18 cellular contexts compared by ENCODE assay signal in genomic region chrX:46184749-46185148, GRCh38.
A peak's percentile ranks its signal among the peaks of the same experiment; 100 is the strongest.
DNase-seq lines count a peak whose midpoint lies in the region; ATAC-seq, FAIRE-seq and TF ChIP-seq lines count a peak whose summit lies in the region.
"Had no signal": no experiment of that assay in that cellular context is flagged by ENCODE, and none has a peak within 500 bp of the region (broad histone marks: within the 10 kb centered on the region; RNA-seq: fewer than 3 reads in every experiment).

No MANE protein-coding gene starts in this region.

- no peak overlapping the region for H2AFZ ChIP-seq in keratinocyte (ENCODE audit: control insufficient read depth, low read length)
- H2AFZ ChIP-seq: PC-9 had no signal

- peaks cover 2% of the 10 kb centered on the region for H3K79me2 ChIP-seq in keratinocyte (ENCODE audit: control insufficient read depth, insufficient read depth, low read length)

- dilution Hi-C loops in keratinocyte (cut with MboI; ENCODE audit: extremely low pct_ligation_motif_present, low sequenced_read_pairs), result no loop called here

- DNase-seq in activated CD4-positive, CD25-positive, alpha-beta regulatory T cell treated with anti-CD3 and anti-CD28 coated beads, Interleukin-2, amount 50 U/mL, for 72 hours, result no peak
- DNase-seq in NB4 (ENCODE audit: low read depth) (peak; percentile 15), epithelial cell of esophagus (ENCODE audit: low read depth) (peak; percentile 85), keratinocyte (ENCODE audit: low read depth, low spot score) (no peak), left lung (no peak), BE2C (no peak)
- DNase-seq: NCI-H1092, NCI-H2107, NCI-H345, PC-9, SHP77 had no signal

- H3K9me1 ChIP-seq in keratinocyte (ENCODE audit: control insufficient read depth, extremely low read depth, insufficient read depth, low read length), result no peaks in the 10 kb centered on the region

- H4K20me1 ChIP-seq in keratinocyte (ENCODE audit: control insufficient read depth, extremely low read depth, insufficient read depth, low read length), result no peaks in the 10 kb centered on the region

- H3K9me3 ChIP-seq in keratinocyte (ENCODE audit: control insufficient read depth, low read depth, low read length), result peaks cover 5% of the 10 kb centered on the region
- no peaks in the 10 kb centered on the region for H3K9me3 ChIP-seq in left lung
- H3K9me3 ChIP-seq in BE2C, result no peaks in the 10 kb centered on the region
- H3K9me3 ChIP-seq: HAP-1 had no signal

- peak overlapping the region; percentile 18 for H3K9ac ChIP-seq in keratinocyte (ENCODE audit: control insufficient read depth, extremely low read depth, insufficient read depth, low read length)

- H3K27me3 ChIP-seq in keratinocyte (ENCODE audit: control insufficient read depth, extremely low read depth, insufficient read depth, low read length), result no peaks in the 10 kb centered on the region
- peaks cover 0 to 4% of the 10 kb centered on the region in 2 donors for H3K27me3 ChIP-seq in left lung
- H3K27me3 ChIP-seq in BE2C, result no peaks in the 10 kb centered on the region

- peak; percentile 70 for FAIRE-seq in keratinocyte (lab: Jason Lieb, UNC)
- FAIRE-seq: GM12878, GM18507 had no signal

- peak; percentile 70 to 80 for ATAC-seq in activated CD4-positive, CD25-positive, alpha-beta regulatory T cell treated with anti-CD3 and anti-CD28 coated beads, Interleukin-2, amount 50 U/mL, for 24 hours
- no peak for ATAC-seq in left lung
- no peak for ATAC-seq in HG03460 (IDR thresholded peaks at IDR 0.05; ENCODE audit: unreplicated experiment)
- ATAC-seq: GM12878 had no signal

- no peak for TF ChIP-seq POLR2A in NB4 (IDR thresholded peaks at IDR 0.05; ENCODE audit: extremely low read depth, insufficient read length)

- peak overlapping the region; percentile 26 for H3K4me2 ChIP-seq in keratinocyte (ENCODE audit: control insufficient read depth, extremely low read depth, insufficient read depth, low read depth, low read length)
- H3K4me2 ChIP-seq: PC-9 had no signal

- peaks cover 45% of the 10 kb centered on the region for H3K4me1 ChIP-seq in keratinocyte (ENCODE audit: control insufficient read depth, extremely low read depth, insufficient read depth, low read length)
- no peaks in the 10 kb centered on the region for H3K4me1 ChIP-seq in left lung
- H3K4me1 ChIP-seq in BE2C, result no peaks in the 10 kb centered on the region

- intact Hi-C loops in left lung (cut with DNase I), result no loop called here

- H3K27ac ChIP-seq in keratinocyte (ENCODE audit: control insufficient read depth, insufficient read depth, low read length), result peak overlapping the region; percentile 56
- no peak overlapping the region for H3K27ac ChIP-seq in left lung
- H3K27ac ChIP-seq: 22Rv1, C4-2B, PC-9 had no signal

- TF ChIP-seq CTCF in NB4 (IDR thresholded peaks at IDR 0.05; ENCODE audit: low read depth, low read length) (no peak), epithelial cell of esophagus (IDR thresholded peaks at IDR 0.05; ENCODE audit: insufficient read depth, low read depth, low read length, missing control alignments) (no peak), keratinocyte (optimal IDR thresholded peaks at IDR 0.05 in 1 of 3, IDR thresholded peaks at IDR 0.05 in 1 of 3, conservative IDR thresholded peaks at IDR 0.05 in 1 of 3; ENCODE audit: extremely low read depth in 1 of 3, insufficient read depth in 2 of 3, low read length in 3 of 3) (no peak), left lung (IDR thresholded peaks at IDR 0.05) (no peak), BE2C (IDR thresholded peaks at IDR 0.05; ENCODE audit: low read depth, low read length) (no peak)

- H3K4me3 ChIP-seq in NB4 (ENCODE audit: low read depth, low read length), result no peak overlapping the region
- no peak overlapping the region for H3K4me3 ChIP-seq in epithelial cell of esophagus (ENCODE audit: low read length)
- peak overlapping the region in 1 of 3 experiments; percentile 10 for H3K4me3 ChIP-seq in keratinocyte (ENCODE audit: control insufficient read depth in 2 of 3, extremely low read depth in 1 of 3, insufficient read depth in 2 of 3, low read depth in 1 of 3, low read length in 3 of 3)
- no peak overlapping the region for H3K4me3 ChIP-seq in left lung
- no peak overlapping the region for H3K4me3 ChIP-seq in BE2C (ENCODE audit: low read depth, low read length)
- H3K4me3 ChIP-seq: GM12878, HAP-1, PC-9 had no signal

- no peaks in the 10 kb centered on the region for H3K36me3 ChIP-seq in keratinocyte (ENCODE audit: control insufficient read depth in 2 of 2, extremely low read depth in 1 of 2, insufficient read depth in 2 of 2, low read length in 2 of 2)
- no peaks in the 10 kb centered on the region for H3K36me3 ChIP-seq in left lung
- no peaks in the 10 kb centered on the region for H3K36me3 ChIP-seq in BE2C
- H3K36me3 ChIP-seq: HAP-1 had no signal

Comparison
In these comparisons a context has a peak if more than half of its experiments do, and no peak if none do; other contexts are left out.
1. ATAC-seq: peak in activated CD4-positive, CD25-positive, alpha-beta regulatory T cell treated with anti-CD3 and anti-CD28 coated beads, Interleukin-2, amount 50 U/mL, for 24 hours (2 of 2); none in left lung (single experiment) and HG03460 (single experiment).
2. DNase-seq: peak in NB4 (single experiment) and epithelial cell of esophagus (single experiment); none in activated CD4-positive, CD25-positive, alpha-beta regulatory T cell treated with anti-CD3 and anti-CD28 coated beads, Interleukin-2, amount 50 U/mL, for 72 hours (single experiment), keratinocyte (single experiment), left lung (0 of 2) and BE2C (single experiment).